1 cellular context compared by ENCODE assay signal in genomic region chr1:110338200-110339039, GRCh38.
TF ChIP-seq lines count a peak whose summit lies in the region.

No MANE protein-coding gene starts in this region.

TF ChIP-seq in HEK293, 187 proteins besides CTCF, POLR2A, EP300 and RAD21 (continued from another document):
- TF ChIP-seq ZBTB6 (tag by site-specific recombination; IDR thresholded peaks at IDR 0.05), result no peak
- TF ChIP-seq WT1 (tag by site-specific recombination; IDR thresholded peaks at IDR 0.05), result peak; percentile 87
- no peak for TF ChIP-seq ZNF174 (tag by site-specific recombination; IDR thresholded peaks at IDR 0.05)
- no peak for TF ChIP-seq ZNF114 (tag by site-specific recombination; IDR thresholded peaks at IDR 0.05)
- 0 out of 2 replicates have a peak, but pooled peaks have one; percentile 10 for TF ChIP-seq ZNF558 (tag by site-specific recombination; IDR thresholded peaks at IDR 0.05)
- TF ChIP-seq ZNF521 (tag by site-specific recombination; IDR thresholded peaks at IDR 0.05), result no peak
- TF ChIP-seq ZNF16 (tag by site-specific recombination; IDR thresholded peaks at IDR 0.05; ENCODE audit: low read depth), result no peak
- no peak for TF ChIP-seq SCRT1 (tag by site-specific recombination; IDR thresholded peaks at IDR 0.05; ENCODE audit: borderline replicate concordance)
- no peak for TF ChIP-seq SALL2 (tag by site-specific recombination; IDR thresholded peaks at IDR 0.05; ENCODE audit: borderline replicate concordance)
- TF ChIP-seq ZNF670 (tag by site-specific recombination; IDR thresholded peaks at IDR 0.05; ENCODE audit: low read depth), result no peak
- peak; percentile 85 for TF ChIP-seq KLF10 (tag by site-specific recombination; IDR thresholded peaks at IDR 0.05)
- no peak for TF ChIP-seq ZNF266 (tag by site-specific recombination; IDR thresholded peaks at IDR 0.05; ENCODE audit: low read depth)
- TF ChIP-seq ZNF10 (tag by site-specific recombination; IDR thresholded peaks at IDR 0.05), result no peak
- no peak; the same call in 1 of the 2 replicates for TF ChIP-seq OVOL3 (tag by site-specific recombination; IDR thresholded peaks at IDR 0.05)
- TF ChIP-seq ZBTB49 (tag by site-specific recombination; IDR thresholded peaks at IDR 0.05; ENCODE audit: low read depth), result no peak
- peak; percentile 24; the same call in 1 of the 2 replicates for TF ChIP-seq REST (tag by site-specific recombination; IDR thresholded peaks at IDR 0.05)
- peak; percentile 98 for TF ChIP-seq ZBTB17 (tag by site-specific recombination; IDR thresholded peaks at IDR 0.05)
- no peak; the same call in 1 of the 2 replicates for TF ChIP-seq SCRT2 (tag by site-specific recombination; IDR thresholded peaks at IDR 0.05)
- no peak for TF ChIP-seq ZNF624 (tag by site-specific recombination; IDR thresholded peaks at IDR 0.05)
- no peak for TF ChIP-seq ZFP3 (tag by site-specific recombination; IDR thresholded peaks at IDR 0.05; ENCODE audit: low read depth)
- no peak for TF ChIP-seq ZNF175 (tag by site-specific recombination; IDR thresholded peaks at IDR 0.05)
- peak; percentile 72; the same call in 1 of the 2 replicates for TF ChIP-seq INSM2 (tag by site-specific recombination; IDR thresholded peaks at IDR 0.05)
- 0 out of 2 replicates have a peak, but pooled peaks have one; percentile 42 for TF ChIP-seq ZNF596 (tag by site-specific recombination; IDR thresholded peaks at IDR 0.05)
- peak; percentile 51; the same call in 1 of the 2 replicates for TF ChIP-seq OSR2 (tag by site-specific recombination; IDR thresholded peaks at IDR 0.05)
- TF ChIP-seq ZNF514 (tag by site-specific recombination; IDR thresholded peaks at IDR 0.05), result no peak
- peak; percentile 99 for TF ChIP-seq ZEB2 (tag by site-specific recombination; IDR thresholded peaks at IDR 0.05)
- TF ChIP-seq ZNF843 (tag by site-specific recombination; IDR thresholded peaks at IDR 0.05), result peak; percentile 82
- TF ChIP-seq ZNF248 (tag by site-specific recombination; IDR thresholded peaks at IDR 0.05), result no peak
- peak; percentile 72; the same call in 1 of the 2 replicates for TF ChIP-seq ZSCAN5A (tag by site-specific recombination; IDR thresholded peaks at IDR 0.05)
- no peak for TF ChIP-seq GLI2 (tag by site-specific recombination; IDR thresholded peaks at IDR 0.05; ENCODE audit: borderline replicate concordance, low read depth)
- TF ChIP-seq ZNF146 (tag by site-specific recombination; IDR thresholded peaks at IDR 0.05), result 0 out of 2 replicates have a peak, but pooled peaks have one; percentile 3
- peak; percentile 56; the same call in 1 of the 2 replicates for TF ChIP-seq ZNF394 (tag by site-specific recombination; IDR thresholded peaks at IDR 0.05; ENCODE audit: borderline replicate concordance)
- TF ChIP-seq ATF2 (tag by site-specific recombination; IDR thresholded peaks at IDR 0.05; ENCODE audit: low read depth), result no peak
- no peak for TF ChIP-seq ZNF560 (tag by site-specific recombination; IDR thresholded peaks at IDR 0.05; ENCODE audit: borderline replicate concordance)
- no peak for TF ChIP-seq ZNF37A (tag by site-specific recombination; IDR thresholded peaks at IDR 0.05)
- TF ChIP-seq ZNF2 (tag by site-specific recombination; IDR thresholded peaks at IDR 0.05), result peak; percentile 90
- TF ChIP-seq ZNF350 (tag by site-specific recombination; IDR thresholded peaks at IDR 0.05), result no peak
- TF ChIP-seq ZNF664 (tag by site-specific recombination; IDR thresholded peaks at IDR 0.05), result no peak
- peak; percentile 77 for TF ChIP-seq GLIS1 (tag by site-specific recombination; IDR thresholded peaks at IDR 0.05)
- TF ChIP-seq ZNF658 (tag by site-specific recombination; IDR thresholded peaks at IDR 0.05), result no peak
- no peak for TF ChIP-seq ZNF140 (tag by site-specific recombination; IDR thresholded peaks at IDR 0.05)
- TF ChIP-seq FEZF1 (tag by site-specific recombination; IDR thresholded peaks at IDR 0.05), result peak; percentile 21; the same call in 1 of the 2 replicates
- no peak for TF ChIP-seq ZNF211 (tag by site-specific recombination; IDR thresholded peaks at IDR 0.05; ENCODE audit: low read depth)
- no peak for TF ChIP-seq ZNF239 (tag by site-specific recombination; IDR thresholded peaks at IDR 0.05)
- TF ChIP-seq ZNF660 (tag by site-specific recombination; IDR thresholded peaks at IDR 0.05), result no peak
